In the genomic region with DNA sequence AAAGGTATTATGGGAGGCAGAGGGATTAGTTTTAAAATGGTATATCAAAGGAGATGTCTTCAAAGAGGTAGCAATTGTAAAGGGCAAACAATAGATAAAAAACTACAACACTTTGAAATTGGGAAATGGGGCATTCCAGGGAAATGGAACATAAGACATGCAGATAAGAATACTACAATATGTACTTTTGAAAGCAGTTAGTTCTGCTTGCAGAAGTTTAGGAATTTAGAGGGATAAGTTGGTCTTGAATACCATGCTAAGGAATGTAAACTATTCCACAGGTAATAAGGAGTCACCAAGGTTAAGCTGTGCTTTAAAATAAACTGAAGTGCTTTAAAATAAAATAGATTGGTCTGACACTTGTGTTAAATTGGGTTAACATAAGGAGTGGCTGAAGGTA, we compare ENCODE assay signal across 26 cellular contexts.
DNase-seq lines count a peak whose midpoint lies in the region; ATAC-seq and TF ChIP-seq lines count a peak whose summit lies in the region.
"Had no signal": no experiment of that assay in that cellular context is flagged by ENCODE, and none has a peak within 500 bp of the region (broad histone marks: within the 10 kb centered on the region; RNA-seq: fewer than 3 reads in every experiment).

No MANE protein-coding gene starts in this region.

- peaks cover 7 to 10% (median 9%) of the 10 kb centered on the region in 3 donors for H3K36me3 Mint-ChIP-seq in immature natural killer cell

- DNase-seq in NCI-H226 (peak; percentile 68), mammary epithelial cell (peak; percentile 5), kidney epithelial cell (ENCODE audit: low read depth) (peak; percentile 35), AG08396 (ENCODE audit: low spot score) (no peak), immature natural killer cell (no peak)
- DNase-seq in stimulated activated CD4-positive, alpha-beta T cell treated with anti-CD3 and anti-CD28 coated beads, Interleukin-12 subunit alpha, Interleukin-12 subunit beta, amount 100 ng/mL, for 4 hours: no peak
- DNase-seq: C1 segment of cervical spinal cord; CD4-positive, alpha-beta memory T cell; COR-L47; Kasumi-1; MV-4-11; NCI-H1105 treated with DMSO at 0.1 percent for 48 hours; NCI-H146; NCI-H1930; NCI-H2107; NCI-H446; NCI-H524 treated with DMSO at 0.1 percent for 48 hours; NCI-H774; SJCRH30 had no signal

- peaks cover 8% of the 10 kb centered on the region for H3K9me3 ChIP-seq in mammary epithelial cell (replicated peaks; ENCODE audit: insufficient read depth, low read length)

- H3K27me3 Mint-ChIP-seq in immature natural killer cell (ENCODE audit: low read depth in 3 of 3): peaks cover 0 to 3% (median 3%) of the 10 kb centered on the region in 3 donors

- no peak overlapping the region for H2AFZ ChIP-seq in mammary epithelial cell (ENCODE audit: low read depth, low read length)

- H3K4me3 ChIP-seq in mammary epithelial cell (replicated peaks in 1 of 3; ENCODE audit: insufficient read depth in 1 of 3, low read depth in 2 of 3, low read length in 3 of 3): no peak overlapping the region
- H3K4me3 ChIP-seq in kidney epithelial cell (ENCODE audit: low read depth, low read length): no peak overlapping the region
- H3K4me3 ChIP-seq: A549, K562, SJCRH30 had no signal

- H3K9ac ChIP-seq in mammary epithelial cell (ENCODE audit: insufficient read depth, low read length): no peak overlapping the region

- CTCF ChIA-PET in mammary epithelial cell (lab: Charles Lee; ENCODE audit: low non-redundant PET): no interaction called here

- H3K4me2 ChIP-seq in mammary epithelial cell (ENCODE audit: insufficient read depth, low read depth, low read length): peak overlapping the region; percentile 18
- H3K4me2 ChIP-seq: A549 had no signal

- H4K20me1 ChIP-seq in mammary epithelial cell (ENCODE audit: insufficient read depth, low read length): no peaks in the 10 kb centered on the region

- dilution Hi-C loops in mammary epithelial cell (cut with HindIII; ENCODE audit: low sequenced_read_pairs): no loop called here

- ATAC-seq in HG03045 (IDR thresholded peaks at IDR 0.05; ENCODE audit: unreplicated experiment): no peak
- ATAC-seq: A549, HCT116, HepG2, K562, Right ventricle myocardium inferior, SK-N-SH treated with all-trans-retinoic acid at 6 μM for 48 hours had no signal

- peaks cover 2 to 16% of the 10 kb centered on the region in 2 donors for H3K4me1 Mint-ChIP-seq in immature natural killer cell

- H3K36me3 ChIP-seq in mammary epithelial cell (ENCODE audit: insufficient read depth, low read length) (no peaks in the 10 kb centered on the region), kidney epithelial cell (ENCODE audit: control insufficient read depth, insufficient read depth, low read length) (no peaks in the 10 kb centered on the region)
- H3K36me3 ChIP-seq: SJCRH30 had no signal

- H3K9me3 Mint-ChIP-seq in immature natural killer cell: peaks cover 5 to 22% (median 15%) of the 10 kb centered on the region in 6 donors

- H3K79me2 ChIP-seq in mammary epithelial cell (ENCODE audit: insufficient read depth, low read length): no peaks in the 10 kb centered on the region

- peaks cover 7% of the 10 kb centered on the region for H3K4me1 ChIP-seq in mammary epithelial cell (ENCODE audit: insufficient read depth, low read length)
- H3K4me1 ChIP-seq: A549 had no signal

- TF ChIP-seq CTCF in mammary epithelial cell (conservative IDR thresholded peaks at IDR 0.05 in 1 of 2, IDR thresholded peaks at IDR 0.05 in 1 of 2; ENCODE audit: extremely low read depth in 1 of 2, insufficient read depth in 1 of 2, low read depth in 1 of 2, low read length in 2 of 2) (no peak), kidney epithelial cell (IDR thresholded peaks at IDR 0.05; ENCODE audit: insufficient read depth, low read length, poor library complexity, severe bottlenecking) (no peak)

- no peak overlapping the region for H3K27ac Mint-ChIP-seq in immature natural killer cell
- H3K27ac Mint-ChIP-seq: CD4-positive, alpha-beta memory T cell had no signal

- H3K27me3 ChIP-seq in mammary epithelial cell (ENCODE audit: insufficient read depth, low read length) (no peaks in the 10 kb centered on the region), kidney epithelial cell (ENCODE audit: control insufficient read depth, insufficient read depth, low read length) (no peaks in the 10 kb centered on the region)
- H3K27me3 ChIP-seq: SJCRH30 had no signal

- in situ Hi-C loops in mammary epithelial cell (cut with MboI; ENCODE audit: low sequenced_read_pairs in 2 of 2): no loop called here

- no peak overlapping the region for H3K27ac ChIP-seq in mammary epithelial cell (ENCODE audit: insufficient read depth, low read depth, low read length)
- H3K27ac ChIP-seq: A549, SJCRH30 had no signal

- no TSS peak for BruUV-seq in mammary epithelial cell (replicated peaks; lab: Mats Ljungman, UMichigan)

- no peak overlapping the region for H3K4me3 Mint-ChIP-seq in immature natural killer cell
- H3K4me3 Mint-ChIP-seq: CD4-positive, alpha-beta memory T cell had no signal

- intact Hi-C loops in mammary epithelial cell (cut with micrococcal nuclease): loop anchor here (10.0 kb wide), 1 partner anchor 188 kb away; no protein-coding TSS in a partner anchor

Comparison
In these comparisons a context has a peak if more than half of its experiments do, and no peak if none do; other contexts are left out.
1. DNase-seq: peak in NCI-H226 (single experiment), mammary epithelial cell (single experiment) and kidney epithelial cell (single experiment); none in AG08396 (single experiment), immature natural killer cell (0 of 3) and stimulated activated CD4-positive, alpha-beta T cell treated with anti-CD3 and anti-CD28 coated beads, Interleukin-12 subunit alpha, Interleukin-12 subunit beta, amount 100 ng/mL, for 4 hours (single experiment).